Comparison of ENCODE assay signal across 28 cellular contexts in genomic region chr7:141079223-141079622, GRCh38. TPM values are rescaled to one million over a fixed set of nuclear protein-coding genes. Genes with fewer than 3 reads are reported as not detected.
"Had no signal": no experiment of that assay in that cellular context is flagged by ENCODE, and none has a peak within 500 bp of the region (broad histone marks: within the 10 kb centered on the region; RNA-seq: fewer than 3 reads in every experiment).

No MANE protein-coding gene starts in this region.

- H3K4me3 Mint-ChIP-seq: immature natural killer cell; mesothelial cell of epicardium; naive B cell; natural killer cell; nephron progenitor cell; stimulated activated effector memory CD8-positive, alpha-beta T cell treated with anti-CD3 and anti-CD28 coated beads, Interleukin-12 subunit alpha, Interleukin-12 subunit beta, amount 100 ng/mL, for 72 hours; stimulated activated naive CD8-positive, alpha-beta T cell treated with anti-CD3 and anti-CD28 coated beads, Interleukin-15, Interleukin-2, amounts not matched to agents 100 ng/mL and 50 ng/mL, for 24 hours had no signal

- H3K27me3 ChIP-seq: ovary, vagina had no signal

- H3K4me1 ChIP-seq: prostate gland had no signal

- H3K4me1 Mint-ChIP-seq: mesothelial cell of epicardium; stimulated activated effector memory CD8-positive, alpha-beta T cell treated with anti-CD3 and anti-CD28 coated beads, Interleukin-12 subunit alpha, Interleukin-12 subunit beta, amount 100 ng/mL, for 72 hours had no signal

- H3K36me3 Mint-ChIP-seq: mesothelial cell of epicardium; naive B cell; natural killer cell; stimulated activated effector memory CD8-positive, alpha-beta T cell treated with anti-CD3 and anti-CD28 coated beads, Interleukin-12 subunit alpha, Interleukin-12 subunit beta, amount 100 ng/mL, for 72 hours had no signal

- H3K27ac ChIP-seq: left ventricle myocardium inferior, ovary, prostate gland, sigmoid colon, spleen, suprapubic skin, thoracic aorta, transverse colon, upper lobe of left lung, vagina had no signal

- DNase-seq: hypothalamus; immature natural killer cell; kidney; left colon; left ventricle myocardium inferior; mesendoderm; naive B cell; natural killer cell; nephron progenitor cell; ovary; posterior cingulate gyrus; retina; right cardiac atrium; sigmoid colon; small intestine; spleen; stimulated activated CD4-positive, alpha-beta T cell treated with anti-CD3 and anti-CD28 coated beads, Interleukin-4, amount 100 ng/mL, for 24 hours; stimulated activated naive CD4-positive, alpha-beta T cell; transverse colon; upper lobe of left lung had no signal

- H3K9me3 Mint-ChIP-seq: immature natural killer cell; mesothelial cell of epicardium; natural killer cell; nephron progenitor cell; stimulated activated effector memory CD8-positive, alpha-beta T cell treated with anti-CD3 and anti-CD28 coated beads, Interleukin-12 subunit alpha, Interleukin-12 subunit beta, amount 100 ng/mL, for 72 hours; stimulated activated naive CD8-positive, alpha-beta T cell treated with anti-CD3 and anti-CD28 coated beads, Interleukin-15, Interleukin-2, amounts not matched to agents 100 ng/mL and 50 ng/mL, for 24 hours had no signal

- H3K27ac Mint-ChIP-seq: immature natural killer cell; mesothelial cell of epicardium; naive B cell; natural killer cell; nephron progenitor cell; stimulated activated effector memory CD8-positive, alpha-beta T cell treated with anti-CD3 and anti-CD28 coated beads, Interleukin-12 subunit alpha, Interleukin-12 subunit beta, amount 100 ng/mL, for 72 hours; stimulated activated naive CD8-positive, alpha-beta T cell treated with anti-CD3 and anti-CD28 coated beads, Interleukin-15, Interleukin-2, amounts not matched to agents 100 ng/mL and 50 ng/mL, for 24 hours had no signal

- H3K36me3 ChIP-seq: left ventricle myocardium inferior, ovary, prostate gland, sigmoid colon, spleen, suprapubic skin, thoracic aorta, transverse colon, upper lobe of left lung, vagina had no signal

- ATAC-seq: left colon; natural killer cell; right cardiac atrium; stimulated activated effector memory CD8-positive, alpha-beta T cell treated with anti-CD3 and anti-CD28 coated beads, Interleukin-12 subunit alpha, Interleukin-12 subunit beta, amount 100 ng/mL, for 72 hours had no signal

- H3K4me3 ChIP-seq: left ventricle myocardium inferior, lung, ovary, prostate gland, sigmoid colon, spleen, suprapubic skin, thoracic aorta, transverse colon, upper lobe of left lung, vagina had no signal

- H3K9me3 ChIP-seq: left ventricle myocardium inferior, ovary, prostate gland, sigmoid colon, spleen, suprapubic skin, thoracic aorta, transverse colon, upper lobe of left lung, vagina had no signal

RNA-seq across cellular contexts. Expression of gene TMEM178B, which starts 5.4 kb away (rescaled TPM):
- total RNA-seq: natural killer cell had no signal
- polyA plus RNA-seq: immature natural killer cell had no signal
